Comparison of ENCODE assay signal across 8 cellular contexts in the genomic region with DNA sequence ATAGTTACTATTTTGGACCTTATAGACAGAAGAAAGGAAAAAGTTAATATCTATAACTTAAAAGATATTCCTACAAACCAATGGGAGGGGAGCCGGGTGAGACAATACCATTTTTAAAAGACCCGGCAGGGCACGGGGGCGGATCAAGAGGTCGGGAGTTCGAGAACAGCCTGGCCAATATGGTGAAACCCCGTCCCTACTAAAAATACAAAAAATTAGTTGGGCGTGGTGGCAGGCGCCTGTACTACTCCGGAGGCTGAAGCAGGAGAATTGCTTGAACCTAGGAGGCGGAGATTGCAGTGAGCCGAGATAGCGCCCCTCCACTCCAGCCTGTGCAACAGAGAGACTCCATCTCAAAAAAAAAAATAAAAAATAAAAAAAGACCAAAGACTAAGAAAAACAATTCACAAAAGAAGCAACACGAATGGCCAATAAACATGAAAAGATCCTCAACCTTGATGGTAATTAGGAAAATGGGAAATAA. TPM values are rescaled to one million over a fixed set of nuclear protein-coding genes. Genes with fewer than 3 reads are reported as not detected.
DNase-seq lines count a peak whose midpoint lies in the region; ATAC-seq and TF ChIP-seq lines count a peak whose summit lies in the region.

No MANE protein-coding gene starts in this region.

- H3K4me3 Mint-ChIP-seq in osteocyte (ENCODE audit: unreplicated experiment), result peak overlapping the region; percentile 99

- H3K27me3 ChIP-seq in NT2/D1 (ENCODE audit: insufficient read depth, insufficient read length) (peaks cover 15% of the 10 kb centered on the region), colonic mucosa (no peaks in the 10 kb centered on the region)

- 0 out of 2 replicates have a peak, but pooled peaks have one; percentile 2 for TF ChIP-seq CTCF in GM12874 (IDR thresholded peaks at IDR 0.05; ENCODE audit: insufficient read depth, low read depth, low read length)
- no peak for TF ChIP-seq CTCF in colonic mucosa (IDR thresholded peaks at IDR 0.05)
- no peak for TF ChIP-seq CTCF in osteocyte (IDR thresholded peaks at IDR 0.05)

- peaks cover 36% of the 10 kb centered on the region for H3K4me1 Mint-ChIP-seq in osteocyte (ENCODE audit: unreplicated experiment)

- H3K9me3 Mint-ChIP-seq in osteocyte (ENCODE audit: unreplicated experiment), result no peaks in the 10 kb centered on the region

- no peak for ATAC-seq in GM21723 (IDR thresholded peaks at IDR 0.05; ENCODE audit: unreplicated experiment)
- ATAC-seq in GM19023 (IDR thresholded peaks at IDR 0.05; ENCODE audit: unreplicated experiment), result no peak

- intact Hi-C loops in colonic mucosa (cut with DNase I), result no loop called here

- H3K4me3 ChIP-seq in NT2/D1 (ENCODE audit: insufficient read length, low read depth), result peak overlapping the region; percentile 37
- peak overlapping the region; percentile 97 for H3K4me3 ChIP-seq in colonic mucosa

- H3K9ac ChIP-seq in NT2/D1 (ENCODE audit: insufficient read length, low read depth), result peak overlapping the region; percentile 100
- no peak overlapping the region for H3K9ac ChIP-seq in colonic mucosa (ENCODE audit: low read depth in 2 of 2, low read length in 2 of 2)

- peak overlapping the region; percentile 97 for H3K27ac ChIP-seq in colonic mucosa

- H3K27ac Mint-ChIP-seq in osteocyte (ENCODE audit: unreplicated experiment), result peak overlapping the region; percentile 100

- DNase-seq in NT2/D1 (ENCODE audit: low read depth, low spot score) (no peak), colonic mucosa (peak; percentile 22), osteocyte (ENCODE audit: extremely low spot score, unreplicated experiment) (no peak), COLO668 (lab: John Stamatoyannopoulos, UW; ENCODE audit: unreplicated experiment) (no peak), DMS153 (lab: John Stamatoyannopoulos, UW) (no peak)

- H3K9me3 ChIP-seq in NT2/D1 (ENCODE audit: insufficient read depth, low read length) (peaks cover 7% of the 10 kb centered on the region; the same call in 1 of the 2 replicates), colonic mucosa (no peaks in the 10 kb centered on the region)

- H3K27me3 Mint-ChIP-seq in osteocyte (ENCODE audit: unreplicated experiment), result peaks cover 26% of the 10 kb centered on the region

- H3K4me1 ChIP-seq in NT2/D1 (ENCODE audit: insufficient read depth, insufficient read length), result no peaks in the 10 kb centered on the region
- peaks cover 7% of the 10 kb centered on the region for H3K4me1 ChIP-seq in colonic mucosa

- H3K36me3 ChIP-seq in NT2/D1 (ENCODE audit: insufficient read depth, insufficient read length, low read length) (peaks cover 25% of the 10 kb centered on the region), colonic mucosa (no peaks in the 10 kb centered on the region)

- peaks cover 2% of the 10 kb centered on the region for H3K36me3 Mint-ChIP-seq in osteocyte (ENCODE audit: unreplicated experiment)

RNA-seq across cellular contexts. Expression of a gene that starts 1.2 kb away (rescaled TPM):
- 10 to 100 TPM; 48.4 to 73.9 TPM for total RNA-seq in colonic mucosa
- 62.8 and 70.7 TPM in 2 replicates for total RNA-seq in osteocyte
